Comparison of ENCODE assay signal across 24 cellular contexts in the genomic region with DNA sequence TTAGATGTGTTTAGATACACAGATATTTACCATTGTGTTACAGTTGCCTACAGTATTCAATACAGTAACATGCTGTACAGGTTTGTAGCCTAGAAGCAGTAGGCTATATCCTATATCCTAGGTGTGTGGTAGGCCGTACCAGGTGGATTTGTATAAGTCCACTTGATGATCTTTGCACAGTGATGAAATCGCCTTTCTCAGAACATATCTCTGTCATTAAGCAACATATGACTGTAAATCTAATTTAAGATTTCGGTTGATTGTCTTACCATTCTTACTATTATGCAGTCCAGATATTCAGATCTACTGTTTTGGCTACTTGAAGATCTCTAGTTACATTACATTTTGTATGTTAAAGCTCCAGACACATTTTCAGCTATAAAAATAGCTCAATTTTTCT.
"Had no signal": no experiment of that assay in that cellular context is flagged by ENCODE, and none has a peak within 500 bp of the region (broad histone marks: within the 10 kb centered on the region; RNA-seq: fewer than 3 reads in every experiment).

No MANE protein-coding gene starts in this region.

- ATAC-seq: natural killer cell treated with Interleukin-12 subunit alpha and Interleukin-12 subunit beta and Interleukin-15 and Interleukin-18, amount 100 ng/mL, for 72 hours; pancreas; right cardiac atrium; right lobe of liver; stimulated activated effector memory CD8-positive, alpha-beta T cell treated with anti-CD3 and anti-CD28 coated beads, Interleukin-12 subunit alpha, Interleukin-12 subunit beta, amount 100 ng/mL, for 72 hours; stimulated activated naive B cell treated with anti-CD40 and anti-IgM and Interleukin-4, amounts not matched to agents 10 μg/mL and 1 μg/mL and 100 μg/mL, for 72 hours had no signal

- H3K9me3 ChIP-seq: neutrophil, pancreas, prostate gland, right lobe of liver, sigmoid colon, stomach, thoracic aorta, thyroid gland, upper lobe of left lung, vagina had no signal

- H3K4me1 ChIP-seq: pancreas, prostate gland, right lobe of liver, sigmoid colon, stomach, thyroid gland, tibial nerve, upper lobe of left lung, vagina had no signal

- H3K27me3 ChIP-seq: neutrophil, pancreas, right lobe of liver, sigmoid colon, stomach, thyroid gland, tibial nerve, upper lobe of left lung, vagina had no signal

- H3K4me3 ChIP-seq: pancreas, prostate gland, right lobe of liver, sigmoid colon, stomach, thoracic aorta, thyroid gland, tibial nerve, upper lobe of left lung, vagina had no signal

- H3K27ac ChIP-seq: neutrophil, pancreas, prostate gland, right lobe of liver, sigmoid colon, stomach, thoracic aorta, thyroid gland, tibial nerve, upper lobe of left lung, vagina had no signal

- DNase-seq: nephron progenitor cell; nucleus accumbens; pancreas; right cardiac atrium; right lobe of liver; sigmoid colon; small intestine; stimulated activated CD4-positive, alpha-beta T cell treated with anti-CD3 and anti-CD28 coated beads, Interleukin-15, amount 100 ng/mL, for 24 hours; stimulated activated CD4-positive, alpha-beta T cell treated with anti-CD3 and anti-CD28 coated beads, Interleukin-2, amount 100 ng/mL, for 24 hours; stimulated activated CD4-positive, alpha-beta T cell treated with anti-CD3 and anti-CD28 coated beads, Interleukin-2, amount 100 ng/mL, for 48 hours; stimulated activated CD4-positive, alpha-beta T cell treated with anti-CD3 and anti-CD28 coated beads, Interleukin-4, amount 100 ng/mL, for 24 hours; stimulated activated naive B cell treated with anti-CD40 and anti-IgM and Interleukin-4, amounts not matched to agents 10 μg/mL and 1 μg/mL and 100 μg/mL, for 72 hours; stimulated activated naive CD4-positive, alpha-beta T cell treated with Interleukin-2 at 50 U/mL for 16 hours; stomach; thyroid gland; trophoblast cell; upper lobe of left lung had no signal
